Comparison of ENCODE assay signal across 1 cellular context in genomic region chr10:124569623-124570470, GRCh38.
TF ChIP-seq lines count a peak whose summit lies in the region.

No MANE protein-coding gene starts in this region.

TF ChIP-seq in GM12878, 131 proteins besides CTCF, POLR2A, EP300 and RAD21:
- TF ChIP-seq SPI1 (IDR thresholded peaks at IDR 0.05; ENCODE audit: borderline replicate concordance, insufficient read depth, low read depth, low read length), result peak; percentile 86
- no peak for TF ChIP-seq CBFB (IDR thresholded peaks at IDR 0.05; ENCODE audit: low read depth)
- TF ChIP-seq BHLHE40 (IDR thresholded peaks at IDR 0.05; ENCODE audit: borderline replicate concordance in 1 of 2, low read depth in 2 of 2, low read length in 1 of 2), result no peak
- TF ChIP-seq RBBP5 (conservative IDR thresholded peaks at IDR 0.05), result no peak
- no peak for TF ChIP-seq HDAC6 (IDR thresholded peaks at IDR 0.05; ENCODE audit: unreplicated experiment)
- TF ChIP-seq ZNF592 (IDR thresholded peaks at IDR 0.05), result no peak
- TF ChIP-seq ESRRA (IDR thresholded peaks at IDR 0.05; ENCODE audit: low read length), result no peak
TF ChIP-seq in GM12878: peak in this region for 1.
